In the genomic region with DNA sequence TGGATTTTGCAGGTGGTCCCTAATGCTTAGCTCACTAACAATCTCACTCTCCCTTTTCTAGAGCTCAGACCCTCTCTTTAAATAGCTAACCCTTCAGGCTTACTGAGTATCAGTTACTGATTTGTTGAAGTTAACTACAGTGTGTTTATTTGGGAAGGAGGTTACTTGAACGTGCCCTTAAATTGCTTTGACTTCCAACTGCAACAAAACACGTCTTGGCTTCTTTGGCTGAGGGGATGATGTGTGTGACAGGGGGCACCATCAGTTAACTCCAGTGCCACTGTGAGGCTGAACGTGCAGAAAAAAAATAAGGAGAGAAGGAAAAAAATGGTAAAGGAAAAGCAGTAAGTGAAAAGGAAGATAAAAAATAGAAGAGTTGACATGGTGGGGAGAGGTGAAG, we compare ENCODE assay signal across 18 cellular contexts.
A peak's percentile ranks its signal among the peaks of the same experiment; 100 is the strongest.
DNase-seq lines count a peak whose midpoint lies in the region; ATAC-seq, FAIRE-seq and TF ChIP-seq lines count a peak whose summit lies in the region.
"Had no signal": no experiment of that assay in that cellular context is flagged by ENCODE, and none has a peak within 500 bp of the region (broad histone marks: within the 10 kb centered on the region; RNA-seq: fewer than 3 reads in every experiment).

No MANE protein-coding gene starts in this region.

- no peaks in the 10 kb centered on the region for H3K36me3 ChIP-seq in pancreas

- H3K27ac Mint-ChIP-seq in activated CD8-positive, alpha-beta T cell treated with anti-CD3 and anti-CD28 coated beads for 36 hours, result no peak overlapping the region
- H3K27ac Mint-ChIP-seq: H9, IgD-negative memory B cell had no signal

- peak overlapping the region; percentile 87 for H3K4me2 ChIP-seq in A549

- TF ChIP-seq POLR2A in A549 (IDR thresholded peaks at IDR 0.05; ENCODE audit: low read length), result no peak

- H3K4me3 Mint-ChIP-seq in activated CD8-positive, alpha-beta T cell treated with anti-CD3 and anti-CD28 coated beads for 36 hours, result no peak overlapping the region
- H3K4me3 Mint-ChIP-seq: H9, IgD-negative memory B cell had no signal

- WGBS in A549 (ENCODE audit: missing lambda C conversion rate), result 16% methylated on average over 3 of the region's 3 CpGs
- WGBS in pancreas, 2 donors, result 8 to 16% methylated on average over 3 of the region's 3 CpGs

- H3K27me3 Mint-ChIP-seq in activated CD8-positive, alpha-beta T cell treated with anti-CD3 and anti-CD28 coated beads for 36 hours, result peaks cover 8% of the 10 kb centered on the region

- no peak for FAIRE-seq in A549 (lab: Jason Lieb, UNC)
- FAIRE-seq in pancreas (lab: Jason Lieb, UNC), result no peak
- FAIRE-seq: A204.1, GM12878, GM18507 had no signal

- ATAC-seq in A549 (no peak; a peak in 1 of 6 replicates), pancreas (peak in 1 of 4 donors; percentile 1), HG03108 (IDR thresholded peaks at IDR 0.05; ENCODE audit: unreplicated experiment) (no peak)
- no peak for ATAC-seq in activated CD8-positive, alpha-beta T cell treated with anti-CD3 and anti-CD28 coated beads for 36 hours

- no peaks in the 10 kb centered on the region for H3K9me3 Mint-ChIP-seq in activated CD8-positive, alpha-beta T cell treated with anti-CD3 and anti-CD28 coated beads for 36 hours
- H3K9me3 Mint-ChIP-seq: H9, IgD-negative memory B cell had no signal

- H3K4me1 Mint-ChIP-seq in activated CD8-positive, alpha-beta T cell treated with anti-CD3 and anti-CD28 coated beads for 36 hours (ENCODE audit: low read depth), result no peaks in the 10 kb centered on the region
- H3K4me1 Mint-ChIP-seq: H9 had no signal

- no peak for TF ChIP-seq RAD21 in A549 (conservative IDR thresholded peaks at IDR 0.05 in 1 of 2, IDR thresholded peaks at IDR 0.05 in 1 of 2)

- H3K27me3 ChIP-seq in pancreas, result no peaks in the 10 kb centered on the region

- intact Hi-C loops in pancreas (cut with DNase I), result loop anchor here in 1 of 3 donors (10.0 kb wide), 1 partner anchor 65 kb away; no protein-coding TSS in a partner anchor
- intact Hi-C loops in activated CD8-positive, alpha-beta T cell treated with anti-CD3 and anti-CD28 coated beads for 36 hours (cut with micrococcal nuclease), result no loop called here

- no peak for DNase-seq in A549 (ENCODE audit: low read depth in 1 of 2, low spot score in 1 of 2)
- DNase-seq in left kidney (ENCODE audit: low read depth, low spot score), result peak; percentile 85
- DNase-seq in pancreas, result no peak
- DNase-seq in RWPE1 (ENCODE audit: low spot score), result no peak
- no peak for DNase-seq in stimulated activated CD4-positive, alpha-beta T cell treated with anti-CD3 and anti-CD28 coated beads, Interleukin-2, amount 100 ng/mL, for 24 hours
- no peak for DNase-seq in activated CD8-positive, alpha-beta T cell treated with anti-CD3 and anti-CD28 coated beads for 36 hours
- DNase-seq: H9, NCI-H1417 treated with DMSO at 0.1 percent for 48 hours, NCI-H2107, NCI-H748 treated with DMSO at 0.1 percent for 48 hours, SIG-M5 had no signal

- H3K9me3 ChIP-seq in A549 (no peaks in the 10 kb centered on the region), pancreas (no peaks in the 10 kb centered on the region)

- H3K4me3 ChIP-seq in A549, result no peak overlapping the region
- H3K4me3 ChIP-seq in pancreas, result peak overlapping the region in 2 of 4 donors; percentile 18 to 22
- H3K4me3 ChIP-seq: GM12878 had no signal

- TF ChIP-seq EP300 in A549 (IDR thresholded peaks at IDR 0.05), result no peak

- H3K27ac ChIP-seq in A549, result peak overlapping the region; percentile 79 to 84
- H3K27ac ChIP-seq in VCaP, result peak overlapping the region; percentile 29; the same call in 1 of the 2 replicates
- peak overlapping the region; percentile 63 to 86 (median 78) for H3K27ac ChIP-seq in pancreas
- no peak overlapping the region for H3K27ac ChIP-seq in RWPE1
- H3K27ac ChIP-seq: C4-2B had no signal

- CTCF ChIA-PET in A549 (lab: Yijun Ruan, JAX), result no interaction called here
- CTCF ChIA-PET in RWPE1 (lab: Yijun Ruan, JAX), result no interaction called here
- CTCF ChIA-PET in activated CD8-positive, alpha-beta T cell treated with anti-CD3 and anti-CD28 coated beads for 36 hours (lab: Charles Lee), result no interaction called here

- no peak for TF ChIP-seq CTCF in A549 (IDR thresholded peaks at IDR 0.05)
- TF ChIP-seq CTCF in VCaP (conservative IDR thresholded peaks at IDR 0.05), result no peak
- no peak for TF ChIP-seq CTCF in pancreas (IDR thresholded peaks at IDR 0.05)
- TF ChIP-seq CTCF in RWPE1 (conservative IDR thresholded peaks at IDR 0.05; ENCODE audit: low read depth), result no peak
- no peak for TF ChIP-seq CTCF in activated CD8-positive, alpha-beta T cell treated with anti-CD3 and anti-CD28 coated beads for 36 hours (IDR thresholded peaks at IDR 0.05)

- H3K4me1 ChIP-seq in A549, result peaks cover 30% of the 10 kb centered on the region
- H3K4me1 ChIP-seq in pancreas, result peaks cover 23 to 43% (median 39%) of the 10 kb centered on the region in 3 donors

- H3K36me3 Mint-ChIP-seq in activated CD8-positive, alpha-beta T cell treated with anti-CD3 and anti-CD28 coated beads for 36 hours (ENCODE audit: low read depth), result no peaks in the 10 kb centered on the region

- POLR2A ChIA-PET in A549 (lab: Yijun Ruan, JAX) (no interaction called here), RWPE1 (lab: Yijun Ruan, JAX; ENCODE audit: low non-redundant PET) (interaction anchor here (0.5 kb wide), 1 partner anchor 316 kb away, joined by 3 read pairs; no protein-coding TSS in a partner anchor)
- POLR2A ChIA-PET in activated CD8-positive, alpha-beta T cell treated with anti-CD3 and anti-CD28 coated beads for 36 hours (lab: Charles Lee), result no interaction called here

TF ChIP-seq in A549, 52 proteins besides CTCF, POLR2A, EP300 and RAD21:
- TF ChIP-seq ZC3H11A (IDR thresholded peaks at IDR 0.05), result no peak
- no peak for TF ChIP-seq PHF8 (IDR thresholded peaks at IDR 0.05; ENCODE audit: borderline replicate concordance, low read depth)
- no peak for TF ChIP-seq KDM5A (IDR thresholded peaks at IDR 0.05)
- no peak for TF ChIP-seq EHF (CRISPR knock-in tag; IDR thresholded peaks at IDR 0.05)
- no peak for TF ChIP-seq RCOR1 (IDR thresholded peaks at IDR 0.05; ENCODE audit: low read depth, low read length)
- no peak for TF ChIP-seq SMC3 (IDR thresholded peaks at IDR 0.05)
- TF ChIP-seq FOXS1 (CRISPR knock-in tag; IDR thresholded peaks at IDR 0.05), result no peak
- no peak for TF ChIP-seq ZFP36 (IDR thresholded peaks at IDR 0.05; ENCODE audit: borderline replicate concordance, partially characterized antibody)
- no peak for TF ChIP-seq GATA3 (IDR thresholded peaks at IDR 0.05; ENCODE audit: borderline replicate concordance)
- no peak for TF ChIP-seq ESRRA (IDR thresholded peaks at IDR 0.05; ENCODE audit: borderline replicate concordance, low read length)
